In genomic region chr3:72708441-72708840, GRCh38 we compare ENCODE assay signal across 2 cellular contexts.
TF ChIP-seq lines count a peak whose summit lies in the region.

No MANE protein-coding gene starts in this region.

TF ChIP-seq in HepG2, 621 proteins besides CTCF, POLR2A, EP300 and RAD21:
- TF ChIP-seq ZNF768 (CRISPR knock-in tag; IDR thresholded peaks at IDR 0.05) (peak; percentile 73), EED (CRISPR knock-in tag; IDR thresholded peaks at IDR 0.05) (no peak), ZNF333 (CRISPR knock-in tag; IDR thresholded peaks at IDR 0.05; ENCODE audit: borderline replicate concordance) (no peak), TRAFD1 (CRISPR knock-in tag; IDR thresholded peaks at IDR 0.05; ENCODE audit: borderline replicate concordance) (no peak)
TF ChIP-seq in HepG2: peak in this region for 1.

TF ChIP-seq in K562, 482 proteins besides CTCF, POLR2A, EP300 and RAD21:
- no peak for TF ChIP-seq ZNF354B (CRISPR knock-in tag; IDR thresholded peaks at IDR 0.05)
- TF ChIP-seq ZFP36 (IDR thresholded peaks at IDR 0.05; ENCODE audit: low read depth, low read length, partially characterized antibody): peak; percentile 41
- TF ChIP-seq RBM25 (IDR thresholded peaks at IDR 0.05; ENCODE audit: low read depth, low read length, severe bottlenecking): peak; percentile 50
